ENCODE assay signal across 12 cellular contexts in the genomic region with DNA sequence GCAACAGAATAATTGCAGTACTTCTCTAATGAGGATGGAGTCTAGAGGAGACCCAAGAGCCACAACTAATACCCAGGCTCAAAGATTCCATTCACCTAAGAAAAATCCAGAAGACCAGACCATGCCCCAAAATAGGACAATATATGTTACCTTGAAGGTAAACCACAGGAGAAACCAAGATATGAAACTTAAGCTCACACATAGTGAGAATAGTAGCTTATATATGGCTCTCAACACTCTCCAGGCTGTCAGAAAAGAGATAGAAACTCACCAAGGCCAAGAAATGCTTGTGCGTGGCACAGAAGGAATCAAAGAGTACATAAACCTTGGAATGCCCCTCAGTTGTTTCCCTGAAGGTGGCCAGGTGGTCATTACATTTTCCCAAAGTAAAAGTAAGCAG. TPM values are rescaled to one million over a fixed set of nuclear protein-coding genes. Genes with fewer than 3 reads are reported as not detected.
A peak's percentile ranks its signal among the peaks of the same experiment; 100 is the strongest.
DNase-seq lines count a peak whose midpoint lies in the region; ATAC-seq and TF ChIP-seq lines count a peak whose summit lies in the region.
"Had no signal": no experiment of that assay in that cellular context is flagged by ENCODE, and none has a peak within 500 bp of the region (broad histone marks: within the 10 kb centered on the region; RNA-seq: fewer than 3 reads in every experiment).

No MANE protein-coding gene starts in this region.

- H3K9me3 ChIP-seq in spleen, result no peaks in the 10 kb centered on the region

- no peak for TF ChIP-seq POLR2A in spleen (IDR thresholded peaks at IDR 0.05)

- H3K4me1 Mint-ChIP-seq in activated CD8-positive, alpha-beta memory T cell treated with anti-CD3 and anti-CD28 coated beads, Interleukin-2, amount 10 ng/mL, durations not matched to agents 7 days and 5 days, result peaks cover 61% of the 10 kb centered on the region
- no peaks in the 10 kb centered on the region for H3K4me1 Mint-ChIP-seq in WTC11

- TF ChIP-seq CTCF in spleen (IDR thresholded peaks at IDR 0.05 in 8 of 11, conservative IDR thresholded peaks at IDR 0.05 in 3 of 11), result no peak
- TF ChIP-seq CTCF in WTC11 (IDR thresholded peaks at IDR 0.05), result no peak

- peaks cover 70% of the 10 kb centered on the region for H3K36me3 Mint-ChIP-seq in activated CD8-positive, alpha-beta memory T cell treated with anti-CD3 and anti-CD28 coated beads, Interleukin-2, amount 10 ng/mL, durations not matched to agents 7 days and 5 days
- peaks cover 37% of the 10 kb centered on the region for H3K36me3 Mint-ChIP-seq in WTC11

- peaks cover 0 to 44% (median 15%) of the 10 kb centered on the region in 6 donors for H3K4me1 ChIP-seq in spleen

- POLR2A ChIA-PET in WTC11 (lab: Charles Lee), result no interaction called here

- H3K36me3 ChIP-seq in spleen, result peaks cover 0 to 73% (median 21%) of the 10 kb centered on the region in 6 donors

- no peaks in the 10 kb centered on the region for H3K27me3 Mint-ChIP-seq in activated CD8-positive, alpha-beta memory T cell treated with anti-CD3 and anti-CD28 coated beads, Interleukin-2, amount 10 ng/mL, durations not matched to agents 7 days and 5 days
- no peaks in the 10 kb centered on the region for H3K27me3 Mint-ChIP-seq in WTC11 (ENCODE audit: low read depth)

- intact Hi-C loops in spleen (cut with DNase I; ENCODE audit: low total_unique reads), result no loop called here

- no peaks in the 10 kb centered on the region for H3K9me3 Mint-ChIP-seq in activated CD8-positive, alpha-beta memory T cell treated with anti-CD3 and anti-CD28 coated beads, Interleukin-2, amount 10 ng/mL, durations not matched to agents 7 days and 5 days (ENCODE audit: low read depth)
- H3K9me3 Mint-ChIP-seq in WTC11, result no peaks in the 10 kb centered on the region

- H3K4me3 ChIP-seq in spleen, result no peak overlapping the region
- H3K4me3 ChIP-seq: skin epidermis had no signal

- ATAC-seq in activated CD8-positive, alpha-beta memory T cell treated with anti-CD3 and anti-CD28 coated beads, Interleukin-2, amount 10 ng/mL, durations not matched to agents 7 days and 5 days, result no peak
- ATAC-seq in GM21723 (IDR thresholded peaks at IDR 0.05; ENCODE audit: unreplicated experiment) (peak; percentile 57), HG03442 (IDR thresholded peaks at IDR 0.05; ENCODE audit: unreplicated experiment) (peak; percentile 36), WTC11 (no peak)

- 80 to 95% (median 82%) methylated on average over 1 of the region's 1 CpG for WGBS in spleen, 5 donors

- H3K27ac Mint-ChIP-seq in activated CD8-positive, alpha-beta memory T cell treated with anti-CD3 and anti-CD28 coated beads, Interleukin-2, amount 10 ng/mL, durations not matched to agents 7 days and 5 days, result peak overlapping the region; percentile 80
- H3K27ac Mint-ChIP-seq in WTC11, result no peak overlapping the region

- H3K27ac ChIP-seq in spleen, result peak overlapping the region in 5 of 8 donors; percentile 38 to 61 (median 43)
- H3K27ac ChIP-seq: skin epidermis had no signal

- no peak for DNase-seq in activated CD8-positive, alpha-beta memory T cell treated with anti-CD3 and anti-CD28 coated beads, Interleukin-2, amount 10 ng/mL, durations not matched to agents 7 days and 5 days
- no peak for DNase-seq in activated CD8-positive, alpha-beta memory T cell treated with anti-CD3 and anti-CD28 coated beads, Interleukin-2, amount 50 U/mL, for 48 hours
- DNase-seq in spleen (no peak), WTC11 (ENCODE audit: low spot score) (no peak), SKM-1 (lab: John Stamatoyannopoulos, UW; ENCODE audit: unreplicated experiment) (no peak), SIG-M5 treated with dmso at 0.1 percent for 504 hours (lab: John Stamatoyannopoulos, UW; ENCODE audit: unreplicated experiment) (no peak)
- DNase-seq: activated effector memory CD4-positive, alpha-beta T cell treated with anti-CD3 and anti-CD28 coated beads, Interleukin-2, amount 50 U/mL, for 16 hours; hypothalamus; NCI-H510A treated with DMSO at 0.1 percent for 48 hours had no signal

- CTCF ChIA-PET in activated CD8-positive, alpha-beta memory T cell treated with anti-CD3 and anti-CD28 coated beads, Interleukin-2, amount 10 ng/mL, durations not matched to agents 7 days and 5 days (lab: Charles Lee), result interaction anchor here (0.8 to 2.2 kb wide), 4 partner anchors 9 to 193 kb away, joined by 3 to 9 read pairs (median 4); a partner anchor contains a TSS
- CTCF ChIA-PET in WTC11 (lab: Charles Lee), result no interaction called here

- H3K27me3 ChIP-seq in spleen (replicated peaks in 1 of 7), result no peaks in the 10 kb centered on the region

- H3K4me3 Mint-ChIP-seq in activated CD8-positive, alpha-beta memory T cell treated with anti-CD3 and anti-CD28 coated beads, Interleukin-2, amount 10 ng/mL, durations not matched to agents 7 days and 5 days, result peak overlapping the region; percentile 18
- no peak overlapping the region for H3K4me3 Mint-ChIP-seq in WTC11

TF ChIP-seq in WTC11, 78 proteins besides CTCF, POLR2A, EP300 and RAD21:
- TF ChIP-seq RELA (CRISPR knock-in tag; IDR thresholded peaks at IDR 0.05; ENCODE audit: borderline replicate concordance), result no peak
- TF ChIP-seq, protein P1, sequence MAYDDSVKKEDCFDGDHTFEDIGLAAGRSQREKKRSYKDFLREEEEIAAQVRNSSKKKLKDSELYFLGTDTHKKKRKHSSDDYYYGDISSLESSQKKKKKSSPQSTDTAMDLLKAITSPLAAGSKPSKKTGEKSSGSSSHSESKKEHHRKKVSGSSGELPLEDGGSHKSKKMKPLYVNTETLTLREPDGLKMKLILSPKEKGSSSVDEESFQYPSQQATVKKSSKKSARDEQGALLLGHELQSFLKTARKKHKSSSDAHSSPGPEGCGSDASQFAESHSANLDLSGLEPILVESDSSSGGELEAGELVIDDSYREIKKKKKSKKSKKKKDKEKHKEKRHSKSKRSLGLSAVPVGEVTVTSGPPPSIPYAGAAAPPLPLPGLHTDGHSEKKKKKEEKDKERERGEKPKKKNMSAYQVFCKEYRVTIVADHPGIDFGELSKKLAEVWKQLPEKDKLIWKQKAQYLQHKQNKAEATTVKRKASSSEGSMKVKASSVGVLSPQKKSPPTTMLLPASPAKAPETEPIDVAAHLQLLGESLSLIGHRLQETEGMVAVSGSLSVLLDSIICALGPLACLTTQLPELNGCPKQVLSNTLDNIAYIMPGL (CRISPR knock-in tag; IDR thresholded peaks at IDR 0.05), result no peak

RNA-seq across cellular contexts. Expression of a gene that starts 9.1 kb away (rescaled TPM):
- total RNA-seq in activated CD8-positive, alpha-beta memory T cell treated with anti-CD3 and anti-CD28 coated beads, Interleukin-2, amount 10 ng/mL, durations not matched to agents 7 days and 5 days, result 100 to 1,000 TPM; 136 to 152 TPM
- total RNA-seq in spleen (100 to 1,000 TPM in 1 of 7 donors, 10 to 100 TPM in 6; 54.7 to 130 (median 67.2) TPM), WTC11 (2021) (18.8 to 24.4 TPM (median 22.0 TPM) in 3 replicates)
- polyA plus RNA-seq in spleen, result 10 to 100 TPM; 28.3 to 60.7 (median 51.4) TPM

RNA-seq across cellular contexts. Expression of a gene that starts 20.2 kb away (rescaled TPM):
- total RNA-seq in activated CD8-positive, alpha-beta memory T cell treated with anti-CD3 and anti-CD28 coated beads, Interleukin-2, amount 10 ng/mL, durations not matched to agents 7 days and 5 days, result under 1 TPM; 0.12 to 0.28 TPM
- 10 to 100 TPM in 5 of 7 donors, 1 to 10 TPM in 2; 8.3 to 19.1 (median 14.4) TPM for total RNA-seq in spleen
- polyA plus RNA-seq in spleen, result 1 to 10 TPM; 3.9 to 4.9 (median 4.0) TPM
- total RNA-seq in WTC11 (2021), result 12.3 to 15.5 TPM (median 12.8 TPM) in 3 replicates

RNA-seq across cellular contexts. Expression of a gene that starts 44.7 kb away (rescaled TPM):
- 10 to 100 TPM; 42.7 to 46.5 TPM for total RNA-seq in activated CD8-positive, alpha-beta memory T cell treated with anti-CD3 and anti-CD28 coated beads, Interleukin-2, amount 10 ng/mL, durations not matched to agents 7 days and 5 days
- total RNA-seq in spleen (1 to 10 TPM; 1.2 to 5.8 (median 3.4) TPM), WTC11 (2021) (16.3 to 25.5 TPM (median 17.7 TPM) in 3 replicates)
- polyA plus RNA-seq in spleen, result 1 to 10 TPM; 1.1 to 2.7 (median 1.6) TPM

Comparison
In these comparisons a context has a peak if more than half of its experiments do, and no peak if none do; other contexts are left out.
1. ATAC-seq: peak in GM21723 (single experiment) and HG03442 (single experiment); none in activated CD8-positive, alpha-beta memory T cell treated with anti-CD3 and anti-CD28 coated beads, Interleukin-2, amount 10 ng/mL, durations not matched to agents 7 days and 5 days (single experiment) and WTC11 (single experiment).
2. RNA of a gene that starts 20.2 kb away (total RNA-seq): 12.3 to 15.5 TPM in WTC11 and 8.3 to 19.1 TPM in spleen; 0.12 to 0.28 TPM in activated CD8-positive, alpha-beta memory T cell treated with anti-CD3 and anti-CD28 coated beads, Interleukin-2, amount 10 ng/mL, durations not matched to agents 7 days and 5 days; every median in the first group is over 4 times any median in the second.